ENCODE assay signal across 19 cellular contexts in the genomic region with DNA sequence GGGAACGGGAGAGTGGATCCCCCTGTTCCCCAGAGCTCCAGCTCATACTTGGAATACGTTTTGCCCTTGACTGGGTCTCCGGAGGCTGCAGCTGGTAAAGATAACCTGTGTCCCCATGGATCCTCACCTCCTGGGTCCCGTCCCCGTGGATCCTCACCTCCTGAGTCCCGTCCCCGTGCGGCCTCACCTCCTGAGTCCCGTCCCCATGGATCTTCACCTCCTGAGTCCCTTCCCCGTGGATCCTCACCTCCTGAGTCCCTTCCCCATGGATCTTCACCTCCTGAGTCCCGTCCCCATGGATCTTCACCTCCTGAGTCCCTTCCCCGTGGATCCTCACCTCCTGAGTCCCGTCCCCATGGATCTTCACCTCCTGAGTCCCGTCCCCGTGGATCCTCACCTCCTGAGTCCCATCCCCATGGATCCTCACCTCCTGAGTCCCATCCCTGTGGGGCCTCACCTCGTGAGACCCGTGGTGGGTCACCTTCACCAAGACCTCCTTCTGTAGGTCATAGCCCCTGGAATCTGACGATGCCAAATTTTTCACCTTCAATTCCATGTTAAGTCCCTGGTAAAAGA.
A peak's percentile ranks its signal among the peaks of the same experiment; 100 is the strongest.
DNase-seq lines count a peak whose midpoint lies in the region; ATAC-seq, FAIRE-seq and TF ChIP-seq lines count a peak whose summit lies in the region.
"Had no signal": no experiment of that assay in that cellular context is flagged by ENCODE, and none has a peak within 500 bp of the region (broad histone marks: within the 10 kb centered on the region; RNA-seq: fewer than 3 reads in every experiment).

No MANE protein-coding gene starts in this region.

- H2AFZ ChIP-seq in Loucy (ENCODE audit: low read length) (no peak overlapping the region), endothelial cell of umbilical vein (ENCODE audit: low read depth, low read length) (no peak overlapping the region)

- DNase-seq in DMS 273 (lab: John Stamatoyannopoulos, UW; ENCODE audit: unreplicated experiment) (peak; percentile 50), DMS 273 treated with DMSO at 0.1 percent for 48 hours (lab: John Stamatoyannopoulos, UW) (no peak), endothelial cell of umbilical vein (ENCODE audit: low read depth, low spot score) (no peak), posterior vena cava (ENCODE audit: low spot score) (peak; percentile 82), left colon (no peak)
- DNase-seq: activated CD8-positive, alpha-beta memory T cell treated with anti-CD3 and anti-CD28 coated beads for 24 hours; heart right ventricle; KBM-7; NCI-H1436; NCI-H510A treated with DMSO at 0.1 percent for 48 hours; Peyer's patch; stimulated activated CD4-positive, alpha-beta T cell treated with anti-CD3 and anti-CD28 coated beads, Interleukin-4, amount 100 ng/mL, for 24 hours; transverse colon had no signal

- H3K4me3 ChIP-seq in Loucy (ENCODE audit: low read length, poor library complexity, severe bottlenecking) (no peak overlapping the region), endothelial cell of umbilical vein (replicated peaks in 1 of 3; ENCODE audit: insufficient read depth in 1 of 3, low read depth in 1 of 3, low read length in 3 of 3) (no peak overlapping the region)
- H3K4me3 ChIP-seq: HAP-1, transverse colon had no signal

- TF ChIP-seq POLR2A in endothelial cell of umbilical vein (IDR thresholded peaks at IDR 0.05; ENCODE audit: low read depth, low read length), result no peak

- no peaks in the 10 kb centered on the region for H3K9me3 ChIP-seq in Loucy (ENCODE audit: insufficient read depth, low read depth, low read length)
- H3K9me3 ChIP-seq in endothelial cell of umbilical vein (replicated peaks; ENCODE audit: control insufficient read depth, insufficient read depth, low read length), result no peaks in the 10 kb centered on the region
- H3K9me3 ChIP-seq: HAP-1, heart right ventricle, Peyer's patch, transverse colon had no signal

- CTCF ChIA-PET in endothelial cell of umbilical vein (lab: Charles Lee), result interaction anchor here (1.4 to 1.9 kb wide), 2 partner anchors 50 to 185 kb away, joined by 4 to 5 read pairs; no protein-coding TSS in a partner anchor

- H4K20me1 ChIP-seq in Loucy (ENCODE audit: insufficient read depth, low read length, poor library complexity, severe bottlenecking) (no peaks in the 10 kb centered on the region), endothelial cell of umbilical vein (replicated peaks; ENCODE audit: control insufficient read depth, extremely low read depth, insufficient read depth, low read length) (no peaks in the 10 kb centered on the region)

- POLR2A ChIA-PET in endothelial cell of umbilical vein (lab: Charles Lee), result no interaction called here

- H3K9me1 ChIP-seq in endothelial cell of umbilical vein (replicated peaks; ENCODE audit: control insufficient read depth, extremely low read depth, insufficient read depth, low read length), result no peaks in the 10 kb centered on the region

- H3K79me2 ChIP-seq in Loucy (ENCODE audit: insufficient read depth, low read length), result no peaks in the 10 kb centered on the region
- no peaks in the 10 kb centered on the region for H3K79me2 ChIP-seq in endothelial cell of umbilical vein (ENCODE audit: control insufficient read depth, insufficient read depth, low read length)

- no peak for FAIRE-seq in endothelial cell of umbilical vein (lab: Jason Lieb, UNC)
- FAIRE-seq: keratinocyte had no signal

- peaks cover 8% of the 10 kb centered on the region; the same call in 1 of the 2 replicates for H3F3A ChIP-seq in Loucy (ENCODE audit: low read depth)

- TF ChIP-seq CTCF in Loucy (conservative IDR thresholded peaks at IDR 0.05; ENCODE audit: low read length) (no peak), endothelial cell of umbilical vein (IDR thresholded peaks at IDR 0.05; ENCODE audit: extremely low read depth in 1 of 2, insufficient read depth in 1 of 2, low read depth in 1 of 2, low read length in 2 of 2) (no peak)

- H3K27ac ChIP-seq in endothelial cell of umbilical vein (ENCODE audit: insufficient read depth, low read depth, low read length), result no peak overlapping the region
- H3K27ac ChIP-seq: 22Rv1, Peyer's patch, transverse colon had no signal

- H3K9ac ChIP-seq in Loucy (ENCODE audit: low read depth, low read length, poor library complexity, severe bottlenecking), result peak overlapping the region; percentile 60
- no peak overlapping the region for H3K9ac ChIP-seq in endothelial cell of umbilical vein (replicated peaks; ENCODE audit: extremely low read depth, insufficient read depth, low read length)

- dilution Hi-C loops in endothelial cell of umbilical vein (cut with MboI; ENCODE audit: extremely low pct_ligation_motif_present, low sequenced_read_pairs), result no loop called here

- H3K27me3 ChIP-seq in Loucy (ENCODE audit: insufficient read depth, low read length, poor library complexity, severe bottlenecking), result no peaks in the 10 kb centered on the region
- no peaks in the 10 kb centered on the region for H3K27me3 ChIP-seq in endothelial cell of umbilical vein (ENCODE audit: control insufficient read depth in 2 of 2, insufficient read depth in 2 of 2, low read length in 2 of 2)
- H3K27me3 ChIP-seq: Peyer's patch, transverse colon had no signal

- H3K4me2 ChIP-seq in Loucy (ENCODE audit: low read depth, low read length, poor library complexity, severe bottlenecking), result no peak overlapping the region
- H3K4me2 ChIP-seq in endothelial cell of umbilical vein (ENCODE audit: insufficient read depth, low read length), result peak overlapping the region; percentile 71

- H3K36me3 ChIP-seq in Loucy (ENCODE audit: insufficient read depth, low read length), result peaks cover 1% of the 10 kb centered on the region; the same call in 1 of the 2 replicates
- H3K36me3 ChIP-seq in endothelial cell of umbilical vein (ENCODE audit: control insufficient read depth in 2 of 2, extremely low read depth in 1 of 2, insufficient read depth in 2 of 2, low read length in 2 of 2), result no peaks in the 10 kb centered on the region
- H3K36me3 ChIP-seq: HAP-1, Peyer's patch, transverse colon had no signal

- intact Hi-C loops in endothelial cell of umbilical vein (cut with micrococcal nuclease), result no loop called here
- intact Hi-C loops in posterior vena cava (cut with DNase I), result no loop called here
- intact Hi-C loops in left colon (cut with DNase I, micrococcal nuclease), result no loop called here

- no peak for ATAC-seq in GM21526 (IDR thresholded peaks at IDR 0.05; ENCODE audit: low FRiP score, unreplicated experiment)
- ATAC-seq in HG02938 (IDR thresholded peaks at IDR 0.05; ENCODE audit: unreplicated experiment), result no peak
- no peak for ATAC-seq in left colon

- no TSS peak for BruUV-seq in endothelial cell of umbilical vein (replicated peaks; lab: Mats Ljungman, UMichigan)

- peaks cover 43% of the 10 kb centered on the region for H3K4me1 ChIP-seq in Loucy (ENCODE audit: insufficient read depth, low read length, poor library complexity, severe bottlenecking)
- peaks cover 15% of the 10 kb centered on the region for H3K4me1 ChIP-seq in endothelial cell of umbilical vein (ENCODE audit: control insufficient read depth, extremely low read depth, insufficient read depth, low read length)
- H3K4me1 ChIP-seq: HAP-1 had no signal

- no peaks in the 10 kb centered on the region for H3K9me2 ChIP-seq in Loucy (replicated peaks; ENCODE audit: low read depth, low read length)

TF ChIP-seq in endothelial cell of umbilical vein, 7 proteins besides CTCF, POLR2A, EP300 and RAD21:
- TF ChIP-seq MYC (IDR thresholded peaks at IDR 0.05; ENCODE audit: low read depth, low read length), result no peak
- no peak for TF ChIP-seq EZH2 (IDR thresholded peaks at IDR 0.05; ENCODE audit: borderline replicate concordance, low read depth, low read length, severe bottlenecking)
- no peak for TF ChIP-seq POLR2AphosphoS5 (IDR thresholded peaks at IDR 0.05; ENCODE audit: insufficient read depth, low read depth, low read length)
- TF ChIP-seq, protein P1, sequence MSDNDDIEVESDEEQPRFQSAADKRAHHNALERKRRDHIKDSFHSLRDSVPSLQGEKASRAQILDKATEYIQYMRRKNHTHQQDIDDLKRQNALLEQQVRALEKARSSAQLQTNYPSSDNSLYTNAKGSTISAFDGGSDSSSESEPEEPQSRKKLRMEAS (IDR thresholded peaks at IDR 0.05; ENCODE audit: insufficient read depth, insufficient read length), result no peak
- no peak for TF ChIP-seq GATA2 (IDR thresholded peaks at IDR 0.05; ENCODE audit: insufficient read depth, insufficient read length, low read depth, low read length)
- TF ChIP-seq JUN (IDR thresholded peaks at IDR 0.05; ENCODE audit: borderline replicate concordance, insufficient read depth, insufficient read length, low read depth), result no peak
- no peak for TF ChIP-seq FOS (IDR thresholded peaks at IDR 0.05; ENCODE audit: borderline replicate concordance, insufficient read depth, low read length)

Comparison
In these comparisons a context has a peak if more than half of its experiments do, and no peak if none do; other contexts are left out.
1. DNase-seq: peak in DMS 273 (single experiment) and posterior vena cava (single experiment); none in DMS 273 treated with DMSO at 0.1 percent for 48 hours (single experiment), endothelial cell of umbilical vein (single experiment) and left colon (0 of 2).